Comparison of ENCODE assay signal across 2 cellular contexts in genomic region chr10:30991647-30992011, GRCh38.
TF ChIP-seq lines count a peak whose summit lies in the region.

No MANE protein-coding gene starts in this region.

TF ChIP-seq in liver, 16 proteins besides CTCF, POLR2A, EP300 and RAD21 (continued from another document):
- no peak for TF ChIP-seq FOXA1 (IDR thresholded peaks at IDR 0.05)
- no peak for TF ChIP-seq MAX (IDR thresholded peaks at IDR 0.05)
- no peak for TF ChIP-seq ZBTB33 (IDR thresholded peaks at IDR 0.05)
- peak; percentile 58 to 59 for TF ChIP-seq RXRA (IDR thresholded peaks at IDR 0.05)
- TF ChIP-seq TAF1 (conservative IDR thresholded peaks at IDR 0.05), result no peak
- peak; percentile 14 for TF ChIP-seq FOXA2 (IDR thresholded peaks at IDR 0.05)
- no peak for TF ChIP-seq GABPA (IDR thresholded peaks at IDR 0.05 in 1 of 2, conservative IDR thresholded peaks at IDR 0.05 in 1 of 2)
- no peak for TF ChIP-seq EGR1 (IDR thresholded peaks at IDR 0.05; ENCODE audit: low read depth in 2 of 2)
- peak in 1 of 2 donors; percentile 70 for TF ChIP-seq JUND (IDR thresholded peaks at IDR 0.05)
- peak; percentile 54 for TF ChIP-seq SP1 (IDR thresholded peaks at IDR 0.05)
- TF ChIP-seq REST (IDR thresholded peaks at IDR 0.05), result no peak
- TF ChIP-seq ATF3 (IDR thresholded peaks at IDR 0.05), result no peak
- peak; percentile 26 for TF ChIP-seq YY1 (IDR thresholded peaks at IDR 0.05)

TF ChIP-seq in HepG2, 621 proteins besides CTCF, POLR2A, EP300 and RAD21 (continued from another document):
- TF ChIP-seq ZNF3 (CRISPR knock-in tag; IDR thresholded peaks at IDR 0.05) (no peak), KLF6 (CRISPR knock-in tag; IDR thresholded peaks at IDR 0.05) (no peak), ZNF580 (CRISPR knock-in tag; IDR thresholded peaks at IDR 0.05; ENCODE audit: borderline replicate concordance, low read depth) (no peak), SNAPC2 (CRISPR knock-in tag; IDR thresholded peaks at IDR 0.05) (no peak), ZNF670 (CRISPR knock-in tag; IDR thresholded peaks at IDR 0.05; ENCODE audit: borderline replicate concordance) (no peak)
